Comparison of ENCODE assay signal across 24 cellular contexts in the genomic region with DNA sequence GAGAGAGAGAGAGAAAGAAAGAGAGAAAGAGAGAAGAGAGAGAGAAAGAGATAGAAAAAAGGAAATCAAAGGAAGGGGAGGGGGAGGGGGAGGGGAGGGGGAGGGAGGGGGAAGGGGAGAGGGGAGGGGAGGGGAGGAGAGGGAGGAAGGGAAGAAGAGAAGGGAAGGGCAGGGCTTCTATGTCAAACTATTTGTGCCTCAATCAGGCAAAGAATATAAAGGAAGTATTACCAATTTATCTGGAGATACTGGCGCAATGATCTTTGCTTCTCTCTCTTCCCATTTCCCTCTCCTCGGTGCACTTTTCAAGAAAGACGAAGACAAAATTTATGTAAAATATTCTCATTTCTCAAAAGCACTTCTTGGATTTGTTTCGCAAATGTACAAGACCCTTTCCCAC.
"Had no signal": no experiment of that assay in that cellular context is flagged by ENCODE, and none has a peak within 500 bp of the region (broad histone marks: within the 10 kb centered on the region; RNA-seq: fewer than 3 reads in every experiment).

No MANE protein-coding gene starts in this region.

- H3K4me3 ChIP-seq: left lung, lower lobe of right lung, pancreas, prostate gland, sigmoid colon, spleen, suprapubic skin, thoracic aorta, tibial nerve, upper lobe of left lung, vagina had no signal

- DNase-seq: hippocampal formation; kidney; left lung; lower lobe of right lung; mammary epithelial cell; mesenchymal stem cell; naive thymus-derived CD8-positive, alpha-beta T cell; nucleus accumbens; pancreas; posterior cingulate gyrus; retina; sigmoid colon; stimulated activated CD4-positive, alpha-beta T cell treated with anti-CD3 and anti-CD28 coated beads, Interleukin-4, amount 100 ng/mL, for 24 hours; stimulated activated naive CD4-positive, alpha-beta T cell; upper lobe of left lung had no signal

- H3K27me3 ChIP-seq: pancreas, sigmoid colon, tibial nerve, upper lobe of left lung, vagina had no signal

- H3K4me1 ChIP-seq: lower lobe of right lung, pancreas, prostate gland, sigmoid colon, suprapubic skin, tibial nerve, upper lobe of left lung, vagina had no signal

- H3K9me3 ChIP-seq: left lung, lower lobe of right lung, pancreas, prostate gland, sigmoid colon, spleen, suprapubic skin, thoracic aorta, tibial nerve, upper lobe of left lung, vagina had no signal

- ATAC-seq: lower lobe of right lung; naive thymus-derived CD8-positive, alpha-beta T cell; pancreas; right cardiac atrium; stimulated activated effector memory CD8-positive, alpha-beta T cell treated with anti-CD3 and anti-CD28 coated beads, Interleukin-12 subunit alpha, Interleukin-12 subunit beta, amount 100 ng/mL, for 72 hours had no signal

- H3K27ac ChIP-seq: left lung, lower lobe of right lung, pancreas, prostate gland, sigmoid colon, suprapubic skin, thoracic aorta, tibial nerve, upper lobe of left lung, vagina had no signal

- FAIRE-seq: kidney, pancreas, small intestine had no signal

- H3K36me3 ChIP-seq: left lung, lower lobe of right lung, pancreas, prostate gland, sigmoid colon, spleen, suprapubic skin, thoracic aorta, tibial nerve, upper lobe of left lung, vagina had no signal
